ENCODE assay signal across 24 cellular contexts in genomic region chr20:56805966-56806365, GRCh38.
"Had no signal": no experiment of that assay in that cellular context is flagged by ENCODE, and none has a peak within 500 bp of the region (broad histone marks: within the 10 kb centered on the region; RNA-seq: fewer than 3 reads in every experiment).

No MANE protein-coding gene starts in this region.

- H3K4me3 Mint-ChIP-seq: IgD-negative memory B cell had no signal

- H3K4me2 ChIP-seq: KMS-11, PC-9 had no signal

- ATAC-seq: K562, Right ventricle myocardium inferior had no signal

- H3K9ac ChIP-seq: KMS-11 had no signal

- DNase-seq: Kasumi-1, MV-4-11, NCI-H1048, NCI-H1105, NCI-H1417, NCI-H1436 treated with DMSO at 0.1 percent for 48 hours, NCI-H1694, NCI-H187 treated with DMSO at 0.1 percent for 48 hours, NCI-H2029 treated with DMSO at 0.1 percent for 48 hours, NCI-H2171 treated with DMSO at 0.1 percent for 48 hours, NCI-H345, NCI-H446 treated with DMSO at 0.1 percent for 48 hours, NCI-H510A treated with DMSO at 0.1 percent for 48 hours, NCI-H526, NCI-H82, PC-9, Peyer's patch, SHP77 treated with DMSO at 0.1 percent for 48 hours, SJCRH30 had no signal

- H2AFZ ChIP-seq: PC-9 had no signal

- H3K36me3 Mint-ChIP-seq: IgD-negative memory B cell had no signal

- H3K9me3 ChIP-seq: Peyer's patch, SJCRH30 had no signal

- H3K27me3 ChIP-seq: Peyer's patch had no signal

- H3K4me1 ChIP-seq: Peyer's patch, SJCRH30 had no signal

- H3K36me3 ChIP-seq: Peyer's patch, SJCRH30 had no signal

- H3K4me3 ChIP-seq: K562, PC-9, Peyer's patch, SJCRH30 had no signal

- H3K27ac ChIP-seq: HL-60, KMS-11, PC-9, Peyer's patch, SJCRH30 had no signal
